In genomic region chr1:212593696-212594335, GRCh38 we compare ENCODE assay signal across 1 cellular context.
TF ChIP-seq lines count a peak whose summit lies in the region.

No MANE protein-coding gene starts in this region.

TF ChIP-seq in WTC11, 78 proteins besides CTCF, POLR2A, EP300 and RAD21 (continued from another document):
- TF ChIP-seq ZNF232 (CRISPR knock-in tag; IDR thresholded peaks at IDR 0.05) (no peak), HMGXB4 (CRISPR knock-in tag; IDR thresholded peaks at IDR 0.05) (no peak), GTF2I (CRISPR knock-in tag; conservative IDR thresholded peaks at IDR 0.05) (no peak)
TF ChIP-seq in WTC11: peak in this region for 0.
